ENCODE assay signal across 8 cellular contexts in the genomic region with DNA sequence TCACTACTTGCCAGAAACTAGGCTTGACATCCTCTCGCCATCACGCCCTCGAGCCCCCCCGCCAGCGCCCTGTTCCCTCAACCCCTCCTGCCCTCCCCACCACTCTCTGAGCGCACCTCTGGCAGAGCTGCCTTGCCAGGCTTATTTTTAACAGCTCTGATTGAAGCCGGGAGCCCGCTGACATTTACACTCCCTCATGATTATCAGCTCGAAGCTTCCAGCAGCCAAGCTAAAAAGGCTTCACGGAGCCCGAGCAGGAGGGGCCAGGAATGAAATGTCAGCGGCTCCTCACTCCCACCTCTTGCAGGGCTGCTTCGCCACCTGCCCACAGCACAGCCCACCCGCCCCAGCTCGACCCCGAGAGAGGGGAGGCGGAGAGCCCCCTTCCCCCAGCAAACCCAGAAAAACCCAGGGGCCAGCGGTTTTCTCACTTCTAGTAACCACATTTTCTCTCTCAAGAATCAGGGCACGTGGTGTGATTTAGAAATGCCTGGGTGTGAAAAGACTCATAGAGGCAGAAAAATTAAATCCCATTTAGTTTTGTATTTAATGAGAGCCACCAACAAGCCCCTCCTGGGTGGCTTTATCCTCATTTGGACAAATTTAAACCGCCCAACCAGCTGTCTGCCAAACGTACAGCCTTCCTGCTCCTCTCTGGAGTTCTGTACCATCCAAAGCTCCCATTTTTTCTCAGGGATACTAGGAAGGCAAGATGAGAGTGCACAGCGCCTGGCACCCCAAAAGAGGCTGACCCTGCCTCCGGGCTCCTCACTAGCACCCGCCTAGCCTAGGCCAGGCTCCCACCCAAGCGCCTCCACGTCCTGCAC.
DNase-seq lines count a peak whose midpoint lies in the region; ATAC-seq and TF ChIP-seq lines count a peak whose summit lies in the region.

No MANE protein-coding gene starts in this region.

- no peak overlapping the region for H3K27ac ChIP-seq in esophagus squamous epithelium

- H3K36me3 ChIP-seq in esophagus squamous epithelium, result no peaks in the 10 kb centered on the region

- peaks cover 0 to 14% (median 0%) of the 10 kb centered on the region in 3 donors for H3K4me1 ChIP-seq in esophagus squamous epithelium

- H3K27ac Mint-ChIP-seq in activated CD4-positive, alpha-beta memory T cell treated with anti-CD3 and anti-CD28 coated beads for 36 hours, result no peak overlapping the region
- H3K27ac Mint-ChIP-seq in activated CD4-positive, alpha-beta memory T cell treated with anti-CD3 and anti-CD28 coated beads, Interleukin-2, amount 10 ng/mL, durations not matched to agents 7 days and 5 days, result no peak overlapping the region
- H3K27ac Mint-ChIP-seq in activated CD8-positive, alpha-beta T cell treated with anti-CD3 and anti-CD28 coated beads, Interleukin-2, amount 10 ng/mL, durations not matched to agents 7 days and 5 days, result no peak overlapping the region

- DNase-seq in activated CD4-positive, alpha-beta memory T cell treated with anti-CD3 and anti-CD28 coated beads for 36 hours, result peak; percentile 22
- DNase-seq in activated CD4-positive, alpha-beta memory T cell treated with anti-CD3 and anti-CD28 coated beads, Interleukin-2, amount 10 ng/mL, durations not matched to agents 7 days and 5 days, result no peak
- peak; percentile 23 for DNase-seq in activated CD8-positive, alpha-beta T cell treated with anti-CD3 and anti-CD28 coated beads, Interleukin-2, amount 10 ng/mL, durations not matched to agents 7 days and 5 days
- peak; percentile 69 for DNase-seq in left cardiac atrium
- peak; percentile 3 to 6 for DNase-seq in stimulated activated CD8-positive, alpha-beta memory T cell treated with anti-CD3 and anti-CD28 coated beads, Interleukin-7, amount 100 ng/mL, for 48 hours (ENCODE audit: extremely low read depth in 1 of 2, low read depth in 1 of 2)
- DNase-seq in esophagus squamous epithelium (lab: John Stamatoyannopoulos, UW), result no peak

- no peak overlapping the region for H3K4me3 Mint-ChIP-seq in activated CD4-positive, alpha-beta memory T cell treated with anti-CD3 and anti-CD28 coated beads for 36 hours
- no peak overlapping the region for H3K4me3 Mint-ChIP-seq in activated CD4-positive, alpha-beta memory T cell treated with anti-CD3 and anti-CD28 coated beads, Interleukin-2, amount 10 ng/mL, durations not matched to agents 7 days and 5 days
- no peak overlapping the region for H3K4me3 Mint-ChIP-seq in activated CD8-positive, alpha-beta T cell treated with anti-CD3 and anti-CD28 coated beads, Interleukin-2, amount 10 ng/mL, durations not matched to agents 7 days and 5 days

- 33 to 40% methylated on average over 16 to 22 of the region's 26 CpGs for WGBS in esophagus squamous epithelium, 2 donors

- no peak for TF ChIP-seq CTCF in esophagus squamous epithelium (IDR thresholded peaks at IDR 0.05)

- no peaks in the 10 kb centered on the region for H3K9me3 Mint-ChIP-seq in activated CD4-positive, alpha-beta memory T cell treated with anti-CD3 and anti-CD28 coated beads for 36 hours
- no peaks in the 10 kb centered on the region for H3K9me3 Mint-ChIP-seq in activated CD4-positive, alpha-beta memory T cell treated with anti-CD3 and anti-CD28 coated beads, Interleukin-2, amount 10 ng/mL, durations not matched to agents 7 days and 5 days
- H3K9me3 Mint-ChIP-seq in activated CD8-positive, alpha-beta T cell treated with anti-CD3 and anti-CD28 coated beads, Interleukin-2, amount 10 ng/mL, durations not matched to agents 7 days and 5 days (ENCODE audit: insufficient read depth), result no peaks in the 10 kb centered on the region

- H3K4me3 ChIP-seq in esophagus squamous epithelium, result no peak overlapping the region

- intact Hi-C loops in activated CD4-positive, alpha-beta memory T cell treated with anti-CD3 and anti-CD28 coated beads for 36 hours (cut with micrococcal nuclease), result no loop called here
- intact Hi-C loops in left cardiac atrium (cut with DNase I), result no loop called here
- intact Hi-C loops in esophagus squamous epithelium (cut with DNase I), result no loop called here

- no peak for TF ChIP-seq POLR2A in esophagus squamous epithelium (IDR thresholded peaks at IDR 0.05)

- H3K4me1 Mint-ChIP-seq in activated CD4-positive, alpha-beta memory T cell treated with anti-CD3 and anti-CD28 coated beads for 36 hours (ENCODE audit: low read depth), result peaks cover 13% of the 10 kb centered on the region
- H3K4me1 Mint-ChIP-seq in activated CD4-positive, alpha-beta memory T cell treated with anti-CD3 and anti-CD28 coated beads, Interleukin-2, amount 10 ng/mL, durations not matched to agents 7 days and 5 days, result peaks cover 11% of the 10 kb centered on the region
- H3K4me1 Mint-ChIP-seq in activated CD8-positive, alpha-beta T cell treated with anti-CD3 and anti-CD28 coated beads, Interleukin-2, amount 10 ng/mL, durations not matched to agents 7 days and 5 days (ENCODE audit: low read depth), result peaks cover 17% of the 10 kb centered on the region

- peaks cover 8% of the 10 kb centered on the region for H3K27me3 Mint-ChIP-seq in activated CD4-positive, alpha-beta memory T cell treated with anti-CD3 and anti-CD28 coated beads for 36 hours
- H3K27me3 Mint-ChIP-seq in activated CD4-positive, alpha-beta memory T cell treated with anti-CD3 and anti-CD28 coated beads, Interleukin-2, amount 10 ng/mL, durations not matched to agents 7 days and 5 days, result peaks cover 23% of the 10 kb centered on the region
- peaks cover 21% of the 10 kb centered on the region for H3K27me3 Mint-ChIP-seq in activated CD8-positive, alpha-beta T cell treated with anti-CD3 and anti-CD28 coated beads, Interleukin-2, amount 10 ng/mL, durations not matched to agents 7 days and 5 days (ENCODE audit: low read depth)

- no peaks in the 10 kb centered on the region for H3K9me3 ChIP-seq in esophagus squamous epithelium

- ATAC-seq in activated CD8-positive, alpha-beta T cell treated with anti-CD3 and anti-CD28 coated beads, Interleukin-2, amount 10 ng/mL, durations not matched to agents 7 days and 5 days, result peak; percentile 19
- ATAC-seq in left cardiac atrium, result peak; percentile 94 to 96
- ATAC-seq in HG03460 (IDR thresholded peaks at IDR 0.05; ENCODE audit: unreplicated experiment), result no peak
- no peak for ATAC-seq in HG03432 (IDR thresholded peaks at IDR 0.05; ENCODE audit: unreplicated experiment)

- CTCF ChIA-PET in activated CD4-positive, alpha-beta memory T cell treated with anti-CD3 and anti-CD28 coated beads for 36 hours (lab: Charles Lee), result interaction anchor here (1.5 to 2.2 kb wide), 2 partner anchors 24 to 182 kb away, joined by 3 to 8 read pairs; no protein-coding TSS in a partner anchor
- CTCF ChIA-PET in activated CD4-positive, alpha-beta memory T cell treated with anti-CD3 and anti-CD28 coated beads, Interleukin-2, amount 10 ng/mL, durations not matched to agents 7 days and 5 days (lab: Charles Lee), result interaction anchor here (1.5 to 1.7 kb wide), 2 partner anchors 15 to 24 kb away, joined by 5 to 7 read pairs; no protein-coding TSS in a partner anchor
- CTCF ChIA-PET in activated CD8-positive, alpha-beta T cell treated with anti-CD3 and anti-CD28 coated beads, Interleukin-2, amount 10 ng/mL, durations not matched to agents 7 days and 5 days (lab: Charles Lee), result interaction anchor here (0.9 to 2.1 kb wide), 4 partner anchors 15 to 114 kb away, joined by 3 to 12 read pairs (median 6); no protein-coding TSS in a partner anchor

- peaks cover 0 to 79% (median 0%) of the 10 kb centered on the region in 4 donors for H3K27me3 ChIP-seq in esophagus squamous epithelium

- no peaks in the 10 kb centered on the region for H3K36me3 Mint-ChIP-seq in activated CD4-positive, alpha-beta memory T cell treated with anti-CD3 and anti-CD28 coated beads for 36 hours
- H3K36me3 Mint-ChIP-seq in activated CD4-positive, alpha-beta memory T cell treated with anti-CD3 and anti-CD28 coated beads, Interleukin-2, amount 10 ng/mL, durations not matched to agents 7 days and 5 days (ENCODE audit: low read depth), result no peaks in the 10 kb centered on the region
- no peaks in the 10 kb centered on the region for H3K36me3 Mint-ChIP-seq in activated CD8-positive, alpha-beta T cell treated with anti-CD3 and anti-CD28 coated beads, Interleukin-2, amount 10 ng/mL, durations not matched to agents 7 days and 5 days (ENCODE audit: low read depth)

- POLR2A ChIA-PET in activated CD4-positive, alpha-beta memory T cell treated with anti-CD3 and anti-CD28 coated beads for 36 hours (lab: Charles Lee), result no interaction called here
- POLR2A ChIA-PET in activated CD4-positive, alpha-beta memory T cell treated with anti-CD3 and anti-CD28 coated beads, Interleukin-2, amount 10 ng/mL, durations not matched to agents 7 days and 5 days (lab: Charles Lee), result interaction anchor here (1.5 kb wide), 1 partner anchor 10 kb away, joined by 4 read pairs; no protein-coding TSS in a partner anchor
- POLR2A ChIA-PET in activated CD8-positive, alpha-beta T cell treated with anti-CD3 and anti-CD28 coated beads, Interleukin-2, amount 10 ng/mL, durations not matched to agents 7 days and 5 days (lab: Charles Lee), result interaction anchor here (0.5 kb wide), 1 partner anchor 366 kb away, joined by 6 read pairs; no protein-coding TSS in a partner anchor

Comparison
In these comparisons a context has a peak if more than half of its experiments do, and no peak if none do; other contexts are left out.
1. DNase-seq: peak in activated CD4-positive, alpha-beta memory T cell treated with anti-CD3 and anti-CD28 coated beads for 36 hours (single experiment), activated CD8-positive, alpha-beta T cell treated with anti-CD3 and anti-CD28 coated beads, Interleukin-2, amount 10 ng/mL, durations not matched to agents 7 days and 5 days (single experiment), left cardiac atrium (single experiment) and stimulated activated CD8-positive, alpha-beta memory T cell treated with anti-CD3 and anti-CD28 coated beads, Interleukin-7, amount 100 ng/mL, for 48 hours (2 of 2); none in activated CD4-positive, alpha-beta memory T cell treated with anti-CD3 and anti-CD28 coated beads, Interleukin-2, amount 10 ng/mL, durations not matched to agents 7 days and 5 days (single experiment) and esophagus squamous epithelium (single experiment).
2. ATAC-seq: peak in activated CD8-positive, alpha-beta T cell treated with anti-CD3 and anti-CD28 coated beads, Interleukin-2, amount 10 ng/mL, durations not matched to agents 7 days and 5 days (single experiment) and left cardiac atrium (2 of 2); none in HG03460 (single experiment) and HG03432 (single experiment).